ENCODE assay signal across 1 cellular context in genomic region chr7:150381096-150381495, GRCh38.
TF ChIP-seq lines count a peak whose summit lies in the region.

No MANE protein-coding gene starts in this region.

TF ChIP-seq in H1, 55 proteins besides CTCF, POLR2A, EP300 and RAD21:
- no peak for TF ChIP-seq GABPA (IDR thresholded peaks at IDR 0.05; ENCODE audit: borderline replicate concordance, insufficient read depth, low read length)
- TF ChIP-seq SP1 (IDR thresholded peaks at IDR 0.05; ENCODE audit: low read depth, low read length) = no peak
- TF ChIP-seq EGR1 (IDR thresholded peaks at IDR 0.05; ENCODE audit: borderline replicate concordance, low read depth, low read length) = no peak
- TF ChIP-seq SUZ12 (IDR thresholded peaks at IDR 0.05; ENCODE audit: low read length) = no peak
